18 cellular contexts compared by ENCODE assay signal in genomic region chr4:53510316-53510715, GRCh38.
"Had no signal": no experiment of that assay in that cellular context is flagged by ENCODE, and none has a peak within 500 bp of the region (broad histone marks: within the 10 kb centered on the region; RNA-seq: fewer than 3 reads in every experiment).

No MANE protein-coding gene starts in this region.

- H3K4me3 Mint-ChIP-seq: activated CD4-positive, alpha-beta T cell treated with anti-CD3 and anti-CD28 coated beads, Interleukin-2, amount 10 ng/mL, durations not matched to agents 24 days and 14 days; activated CD8-positive, alpha-beta T cell treated with anti-CD3 and anti-CD28 coated beads for 36 hours; activated naive CD4-positive, alpha-beta T cell treated with anti-CD3 and anti-CD28 coated beads for 36 hours; activated T-cell treated with anti-CD3 and anti-CD28 coated beads, Interleukin-2, amount 50 U/mL, for 4 hours; naive B cell; neural progenitor cell; stimulated activated naive CD8-positive, alpha-beta T cell treated with anti-CD3 and anti-CD28 coated beads, Interleukin-15, amount 100 ng/mL, for 72 hours had no signal

- H3K27ac Mint-ChIP-seq: activated CD4-positive, alpha-beta T cell treated with anti-CD3 and anti-CD28 coated beads, Interleukin-2, amount 10 ng/mL, durations not matched to agents 24 days and 14 days; activated CD8-positive, alpha-beta T cell treated with anti-CD3 and anti-CD28 coated beads for 36 hours; activated naive CD4-positive, alpha-beta T cell treated with anti-CD3 and anti-CD28 coated beads for 36 hours; naive B cell; neural progenitor cell; stimulated activated naive CD8-positive, alpha-beta T cell treated with anti-CD3 and anti-CD28 coated beads, Interleukin-15, amount 100 ng/mL, for 72 hours had no signal

- H3K4me3 ChIP-seq: coronary artery, neural progenitor cell, ovary, psoas muscle, smooth muscle cell, thoracic aorta, upper lobe of left lung had no signal

- H3K4me1 ChIP-seq: neural progenitor cell, psoas muscle, upper lobe of left lung had no signal

- H3K36me3 Mint-ChIP-seq: naive B cell, neural progenitor cell had no signal

- H3K4me1 Mint-ChIP-seq: activated CD4-positive, alpha-beta T cell treated with anti-CD3 and anti-CD28 coated beads, Interleukin-2, amount 10 ng/mL, durations not matched to agents 24 days and 14 days; naive B cell; neural progenitor cell; stimulated activated naive CD8-positive, alpha-beta T cell treated with anti-CD3 and anti-CD28 coated beads, Interleukin-15, amount 100 ng/mL, for 72 hours had no signal

- H3K27me3 ChIP-seq: neural progenitor cell, ovary, upper lobe of left lung had no signal

- H3K9me3 ChIP-seq: ovary, psoas muscle, thoracic aorta, upper lobe of left lung had no signal

- H3K4me2 ChIP-seq: neural progenitor cell had no signal

- ATAC-seq: activated CD8-positive, alpha-beta T cell treated with anti-CD3 and anti-CD28 coated beads for 36 hours; activated T-cell treated with anti-CD3 and anti-CD28 coated beads, Interleukin-2, amount 50 U/mL, for 4 hours; left colon; psoas muscle; stimulated activated naive CD8-positive, alpha-beta T cell treated with anti-CD3 and anti-CD28 coated beads, Interleukin-15, amount 100 ng/mL, for 72 hours had no signal

- H3K36me3 ChIP-seq: neural progenitor cell, ovary, thoracic aorta, upper lobe of left lung had no signal

- DNase-seq: activated CD4-positive, alpha-beta T cell treated with anti-CD3 and anti-CD28 coated beads, Interleukin-2, amount 10 ng/mL, durations not matched to agents 24 days and 14 days; activated CD8-positive, alpha-beta T cell treated with anti-CD3 and anti-CD28 coated beads for 36 hours; activated naive CD4-positive, alpha-beta T cell treated with anti-CD3 and anti-CD28 coated beads for 36 hours; activated T-cell treated with anti-CD3 and anti-CD28 coated beads, Interleukin-2, amount 50 U/mL, for 4 hours; anterior cingulate cortex; islet precursor cell; left colon; naive B cell; ovary; psoas muscle; right cardiac atrium; stimulated activated CD4-positive, alpha-beta T cell treated with anti-CD3 and anti-CD28 coated beads, Interleukin-4, amount 100 ng/mL, for 1 hour; stimulated activated naive CD8-positive, alpha-beta T cell treated with anti-CD3 and anti-CD28 coated beads, Interleukin-15, amount 100 ng/mL, for 72 hours; upper lobe of left lung had no signal

- H2AFZ ChIP-seq: neural progenitor cell had no signal

- H3K9me3 Mint-ChIP-seq: activated CD4-positive, alpha-beta T cell treated with anti-CD3 and anti-CD28 coated beads, Interleukin-2, amount 10 ng/mL, durations not matched to agents 24 days and 14 days; activated CD8-positive, alpha-beta T cell treated with anti-CD3 and anti-CD28 coated beads for 36 hours; activated naive CD4-positive, alpha-beta T cell treated with anti-CD3 and anti-CD28 coated beads for 36 hours; activated T-cell treated with anti-CD3 and anti-CD28 coated beads, Interleukin-2, amount 50 U/mL, for 4 hours; naive B cell; neural progenitor cell; stimulated activated naive CD8-positive, alpha-beta T cell treated with anti-CD3 and anti-CD28 coated beads, Interleukin-15, amount 100 ng/mL, for 72 hours had no signal

- H3K27ac ChIP-seq: coronary artery, neural progenitor cell, ovary, psoas muscle, upper lobe of left lung had no signal
